In genomic region chr9:123929177-123929869, GRCh38 we compare ENCODE assay signal across 8 cellular contexts. TPM values are rescaled to one million over a fixed set of nuclear protein-coding genes. Genes with fewer than 3 reads are reported as not detected.
DNase-seq lines count a peak whose midpoint lies in the region; ATAC-seq, FAIRE-seq and TF ChIP-seq lines count a peak whose summit lies in the region.

No MANE protein-coding gene starts in this region.

- H3K4me3 ChIP-seq in HUES6 (ENCODE audit: low read depth, low read length): peak overlapping the region; percentile 66
- H3K4me3 ChIP-seq in fibroblast of pulmonary artery (replicated peaks; ENCODE audit: low read depth, low read length): peak overlapping the region; percentile 70
- H3K4me3 ChIP-seq in ovary: peak overlapping the region; percentile 78

- in situ Hi-C loops in Caki2 (cut with HindIII; ENCODE audit: low pct_unique_long_range_greater_than_20kb, low sequenced_read_pairs): no loop called here

- H3K4me1 Mint-ChIP-seq in activated CD8-positive, alpha-beta T cell treated with anti-CD3 and anti-CD28 coated beads for 36 hours (ENCODE audit: low read depth): peaks cover 39% of the 10 kb centered on the region

- peak overlapping the region; percentile 81 for H3K4me3 Mint-ChIP-seq in activated CD8-positive, alpha-beta T cell treated with anti-CD3 and anti-CD28 coated beads for 36 hours

- no peaks in the 10 kb centered on the region for H3K36me3 ChIP-seq in HUES6 (ENCODE audit: control insufficient read depth, insufficient read depth, low read length)
- no peaks in the 10 kb centered on the region for H3K36me3 ChIP-seq in ovary

- H3K4me1 ChIP-seq in HUES6 (ENCODE audit: control insufficient read depth, insufficient read depth, low read length) (peaks cover 45% of the 10 kb centered on the region), ovary (ENCODE audit: insufficient read depth) (peaks cover 9% of the 10 kb centered on the region)

- TF ChIP-seq CTCF in activated CD8-positive, alpha-beta T cell treated with anti-CD3 and anti-CD28 coated beads for 36 hours (IDR thresholded peaks at IDR 0.05): no peak
- TF ChIP-seq CTCF in fibroblast of pulmonary artery (IDR thresholded peaks at IDR 0.05; ENCODE audit: low read length, missing control alignments) (no peak), ovary (IDR thresholded peaks at IDR 0.05) (no peak)

- peak overlapping the region; percentile 28 for H3K9ac ChIP-seq in HUES6 (ENCODE audit: low read length)

- TF ChIP-seq EP300 in ovary (IDR thresholded peaks at IDR 0.05): no peak

- POLR2A ChIA-PET in activated CD8-positive, alpha-beta T cell treated with anti-CD3 and anti-CD28 coated beads for 36 hours (lab: Charles Lee): interaction anchor here (0.6 kb wide), 1 partner anchor 88 kb away, joined by 4 read pairs; no protein-coding TSS in a partner anchor

- H3K9me3 Mint-ChIP-seq in activated CD8-positive, alpha-beta T cell treated with anti-CD3 and anti-CD28 coated beads for 36 hours: peaks cover 3% of the 10 kb centered on the region

- no peak for FAIRE-seq in GM12891 (lab: Jason Lieb, UNC)

- intact Hi-C loops in activated CD8-positive, alpha-beta T cell treated with anti-CD3 and anti-CD28 coated beads for 36 hours (cut with micrococcal nuclease): no loop called here
- intact Hi-C loops in ovary (cut with DNase I): no loop called here

- H3K27ac ChIP-seq in HUES6 (ENCODE audit: low read depth, low read length): no peak overlapping the region
- H3K27ac ChIP-seq in ovary: peak overlapping the region in 1 of 2 donors; percentile 45

- peak overlapping the region; percentile 81 for H3K27ac Mint-ChIP-seq in activated CD8-positive, alpha-beta T cell treated with anti-CD3 and anti-CD28 coated beads for 36 hours

- H3K36me3 Mint-ChIP-seq in activated CD8-positive, alpha-beta T cell treated with anti-CD3 and anti-CD28 coated beads for 36 hours (ENCODE audit: low read depth): peaks cover 7% of the 10 kb centered on the region

- H3K27me3 ChIP-seq in HUES6 (ENCODE audit: control insufficient read depth, insufficient read depth, low read length) (peaks cover 8% of the 10 kb centered on the region; the same call in 1 of the 2 replicates), ovary (no peaks in the 10 kb centered on the region)

- peaks cover 4% of the 10 kb centered on the region for H3K27me3 Mint-ChIP-seq in activated CD8-positive, alpha-beta T cell treated with anti-CD3 and anti-CD28 coated beads for 36 hours

- TF ChIP-seq POLR2A in ovary (IDR thresholded peaks at IDR 0.05): no peak
- TF ChIP-seq POLR2A in GM12891 (IDR thresholded peaks at IDR 0.05; ENCODE audit: low read depth, low read length): no peak

- peak; percentile 30 for ATAC-seq in GM19455 (IDR thresholded peaks at IDR 0.05; ENCODE audit: unreplicated experiment)
- no peak for ATAC-seq in activated CD8-positive, alpha-beta T cell treated with anti-CD3 and anti-CD28 coated beads for 36 hours

- 1 to 2% (median 2%) methylated on average over 27 to 50 of the region's 50 CpGs for WGBS in ovary, 3 donors

- peak; percentile 25 for DNase-seq in Caki2 (ENCODE audit: low read depth)
- DNase-seq in activated CD8-positive, alpha-beta T cell treated with anti-CD3 and anti-CD28 coated beads for 36 hours: peak; percentile 39
- no peak for DNase-seq in fibroblast of pulmonary artery (ENCODE audit: low read depth)
- DNase-seq in ovary: peak in 3 of 5 donors; percentile 28 to 62 (median 29)
- DNase-seq in GDM1 (lab: John Stamatoyannopoulos, UW): no peak
- DNase-seq in GM12891 (ENCODE audit: insufficient read length, low spot score): no peak

- CTCF ChIA-PET in activated CD8-positive, alpha-beta T cell treated with anti-CD3 and anti-CD28 coated beads for 36 hours (lab: Charles Lee): no interaction called here

- H3K9me3 ChIP-seq in HUES6 (ENCODE audit: control insufficient read depth, insufficient read depth, low read depth, low read length) (no peaks in the 10 kb centered on the region), ovary (no peaks in the 10 kb centered on the region)

TF ChIP-seq in GM12891, 5 proteins besides CTCF, POLR2A, EP300 and RAD21:
- TF ChIP-seq POU2F2 (IDR thresholded peaks at IDR 0.05; ENCODE audit: low read depth, low read length) (no peak), POLR2AphosphoS5 (IDR thresholded peaks at IDR 0.05; ENCODE audit: low read depth, low read length) (no peak; the same call in 1 of the 2 replicates)

RNA-seq across cellular contexts. Expression of gene DENND1A, which starts 0.6 kb away (rescaled TPM):
- total RNA-seq in Caki2 (2014; rRNA removed; shearing (Covaris generic); ENCODE audit: low replicate concordance): 11.7 and 14.0 TPM in 2 replicates
- total RNA-seq in activated CD8-positive, alpha-beta T cell treated with anti-CD3 and anti-CD28 coated beads for 36 hours: 10 to 100 TPM; 21.9 to 23.3 TPM
- 10 to 100 TPM; 11.6 to 24.5 (median 18.7) TPM for total RNA-seq in ovary
- polyA plus RNA-seq in ovary: 10 to 100 TPM; 10.4 to 12.9 TPM
- polyA plus RNA-seq in GM12891 (2012; ENCODE audit: low read depth, missing spikeins): 34.0 TPM

Comparison
In these comparisons a context has a peak if more than half of its experiments do, and no peak if none do; other contexts are left out.
1. DNase-seq: peak in Caki2 (single experiment), activated CD8-positive, alpha-beta T cell treated with anti-CD3 and anti-CD28 coated beads for 36 hours (single experiment) and ovary (3 of 5); none in fibroblast of pulmonary artery (single experiment), GDM1 (single experiment) and GM12891 (single experiment).
2. Peak in every context shown above with its lines, with median percentiles within 50 percentile points of each other: H3K4me3 ChIP-seq.